In the genomic region with DNA sequence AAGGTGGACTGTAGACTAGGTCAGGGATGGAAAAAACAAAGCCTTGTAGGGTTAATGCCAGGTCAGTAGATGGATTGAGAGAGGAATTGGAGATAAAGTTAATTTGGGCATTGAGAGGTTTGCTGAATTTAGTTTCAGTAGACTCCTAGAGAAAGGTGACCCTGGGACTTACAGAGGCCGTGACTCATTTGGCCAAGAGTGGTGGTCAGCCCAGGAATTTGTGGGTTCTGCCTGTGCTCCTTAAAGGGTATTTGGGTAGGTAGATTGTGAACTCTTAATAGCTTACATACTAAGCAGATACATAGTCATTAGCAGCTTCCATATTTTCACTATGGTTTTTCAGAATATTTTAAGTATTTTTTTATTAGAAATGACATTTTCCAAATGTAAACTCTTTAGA, we compare ENCODE assay signal across 18 cellular contexts.
"Had no signal": no experiment of that assay in that cellular context is flagged by ENCODE, and none has a peak within 500 bp of the region (broad histone marks: within the 10 kb centered on the region; RNA-seq: fewer than 3 reads in every experiment).

No MANE protein-coding gene starts in this region.

- H3K4me1 ChIP-seq: gastrocnemius medialis had no signal

- H3K36me3 Mint-ChIP-seq: activated naive CD8-positive, alpha-beta T cell treated with anti-CD3 and anti-CD28 coated beads for 36 hours had no signal

- H3K4me1 Mint-ChIP-seq: activated naive CD8-positive, alpha-beta T cell treated with anti-CD3 and anti-CD28 coated beads for 36 hours; naive thymus-derived CD8-positive, alpha-beta T cell had no signal

- H3K27me3 ChIP-seq: gastrocnemius medialis, hepatocyte, stomach had no signal

- H3K9me3 ChIP-seq: gastrocnemius medialis, lower lobe of right lung, stomach, thoracic aorta had no signal

- H3K9me3 Mint-ChIP-seq: activated CD8-positive, alpha-beta T cell treated with anti-CD3 and anti-CD28 coated beads for 36 hours; activated naive CD8-positive, alpha-beta T cell treated with anti-CD3 and anti-CD28 coated beads for 36 hours; activated T-cell treated with anti-CD3 and anti-CD28 coated beads, Interleukin-2, amount 50 U/mL, for 72 hours; naive thymus-derived CD8-positive, alpha-beta T cell had no signal

- H2AFZ ChIP-seq: hepatocyte had no signal

- H3K4me3 ChIP-seq: gastrocnemius medialis, hepatocyte, lower lobe of right lung, stomach, thoracic aorta had no signal

- H3K36me3 ChIP-seq: gastrocnemius medialis, lower lobe of right lung, thoracic aorta had no signal

- H3K27ac ChIP-seq: gastrocnemius medialis, hepatocyte, lower lobe of right lung, stomach had no signal

- DNase-seq: activated CD8-positive, alpha-beta memory T cell treated with anti-CD3 and anti-CD28 coated beads, Interleukin-2, amount 50 U/mL, for 4 hours; activated CD8-positive, alpha-beta T cell treated with anti-CD3 and anti-CD28 coated beads for 36 hours; activated gamma-delta T cell treated with Interleukin-2 at 50 U/mL for 16 hours; activated naive CD8-positive, alpha-beta T cell treated with anti-CD3 and anti-CD28 coated beads for 36 hours; activated T-cell treated with anti-CD3 and anti-CD28 coated beads, Interleukin-2, amount 50 U/mL, for 72 hours; anterior cingulate cortex; effector memory CD4-positive, alpha-beta T cell; gastrocnemius medialis; lower lobe of right lung; midbrain; naive thymus-derived CD8-positive, alpha-beta T cell; occipital lobe; stimulated activated CD4-positive, alpha-beta T cell treated with anti-CD3 and anti-CD28 coated beads, Interleukin-15, amount 100 ng/mL, for 24 hours; stimulated activated CD4-positive, alpha-beta T cell treated with anti-CD3 and anti-CD28 coated beads, Interleukin-4, amount 100 ng/mL, for 4 hours; stomach; T-helper 9 cell had no signal

- H3K4me3 Mint-ChIP-seq: activated CD8-positive, alpha-beta T cell treated with anti-CD3 and anti-CD28 coated beads for 36 hours; activated naive CD8-positive, alpha-beta T cell treated with anti-CD3 and anti-CD28 coated beads for 36 hours; activated T-cell treated with anti-CD3 and anti-CD28 coated beads, Interleukin-2, amount 50 U/mL, for 72 hours; naive thymus-derived CD8-positive, alpha-beta T cell had no signal

- H3K27ac Mint-ChIP-seq: activated CD8-positive, alpha-beta T cell treated with anti-CD3 and anti-CD28 coated beads for 36 hours; activated naive CD8-positive, alpha-beta T cell treated with anti-CD3 and anti-CD28 coated beads for 36 hours; activated T-cell treated with anti-CD3 and anti-CD28 coated beads, Interleukin-2, amount 50 U/mL, for 72 hours; naive thymus-derived CD8-positive, alpha-beta T cell had no signal

- H3K4me2 ChIP-seq: hepatocyte had no signal

- H3K27me3 Mint-ChIP-seq: activated CD8-positive, alpha-beta T cell treated with anti-CD3 and anti-CD28 coated beads for 36 hours; activated naive CD8-positive, alpha-beta T cell treated with anti-CD3 and anti-CD28 coated beads for 36 hours had no signal

- ATAC-seq: activated CD8-positive, alpha-beta T cell treated with anti-CD3 and anti-CD28 coated beads for 36 hours; activated T-cell treated with anti-CD3 and anti-CD28 coated beads, Interleukin-2, amount 50 U/mL, for 72 hours; gastrocnemius medialis; naive thymus-derived CD8-positive, alpha-beta T cell had no signal
